8 cellular contexts compared by ENCODE assay signal in genomic region chrX:40083120-40083978, GRCh38. TPM values are rescaled to one million over a fixed set of nuclear protein-coding genes. Genes with fewer than 3 reads are reported as not detected.
DNase-seq lines count a peak whose midpoint lies in the region; ATAC-seq, FAIRE-seq and TF ChIP-seq lines count a peak whose summit lies in the region.

No MANE protein-coding gene starts in this region.

- no peak for TF ChIP-seq CTCF in CD8-positive, alpha-beta T cell (IDR thresholded peaks at IDR 0.05)
- TF ChIP-seq CTCF in epithelial cell of esophagus (IDR thresholded peaks at IDR 0.05; ENCODE audit: insufficient read depth, low read depth, low read length, missing control alignments) (no peak), nephron (IDR thresholded peaks at IDR 0.05; ENCODE audit: unreplicated experiment in 3 of 3) (no peak)

- intact Hi-C loops in CD8-positive, alpha-beta T cell (cut with DNase I, micrococcal nuclease), result no loop called here

- CTCF ChIA-PET in CD8-positive, alpha-beta T cell (lab: Charles Lee), result interaction anchor here (0.7 kb wide), 1 partner anchor 18 kb away, joined by 3 read pairs; no protein-coding TSS in a partner anchor

- peak overlapping the region; percentile 61 for H3K9ac ChIP-seq in NT2/D1 (ENCODE audit: insufficient read length, low read depth)

- H3K27ac Mint-ChIP-seq in CD8-positive, alpha-beta T cell, result no peak overlapping the region
- H3K27ac Mint-ChIP-seq in nephron, result no peak overlapping the region

- H3K4me3 ChIP-seq in CD8-positive, alpha-beta T cell (ENCODE audit: low read depth, low read length), result peak overlapping the region; percentile 37
- H3K4me3 ChIP-seq in NT2/D1 (ENCODE audit: insufficient read length, low read depth) (peak overlapping the region; percentile 32), epithelial cell of esophagus (ENCODE audit: low read length) (peak overlapping the region; percentile 30)

- peaks cover 53% of the 10 kb centered on the region for H3K4me1 ChIP-seq in CD8-positive, alpha-beta T cell (ENCODE audit: insufficient read depth, low read length)
- H3K4me1 ChIP-seq in NT2/D1 (ENCODE audit: insufficient read depth, insufficient read length), result peaks cover 27% of the 10 kb centered on the region

- H3K27ac ChIP-seq in CD8-positive, alpha-beta T cell (ENCODE audit: low read depth, low read length), result no peak overlapping the region

- ATAC-seq in CD8-positive, alpha-beta T cell, result peak; percentile 42

- H3K4me3 Mint-ChIP-seq in CD8-positive, alpha-beta T cell, result peak overlapping the region; percentile 75
- peak overlapping the region; percentile 70 to 82 (median 80) for H3K4me3 Mint-ChIP-seq in nephron

- no peaks in the 10 kb centered on the region for H3K27me3 ChIP-seq in CD8-positive, alpha-beta T cell (ENCODE audit: insufficient read depth, low read length)
- peaks cover 34% of the 10 kb centered on the region for H3K27me3 ChIP-seq in NT2/D1 (ENCODE audit: insufficient read depth, insufficient read length)

- H3K27me3 Mint-ChIP-seq in CD8-positive, alpha-beta T cell (ENCODE audit: low read depth), result no peaks in the 10 kb centered on the region
- no peaks in the 10 kb centered on the region for H3K27me3 Mint-ChIP-seq in nephron (ENCODE audit: low read depth)

- no peak for DNase-seq in CD8-positive, alpha-beta T cell
- no peak for DNase-seq in NT2/D1 (ENCODE audit: low read depth, low spot score)
- no peak for DNase-seq in epithelial cell of esophagus (ENCODE audit: low read depth)
- no peak for DNase-seq in NCI-H345 treated with DMSO at 0.1 percent for 48 hours (lab: John Stamatoyannopoulos, UW; ENCODE audit: unreplicated experiment)
- no peak for DNase-seq in cortex of kidney (lab: John Stamatoyannopoulos, UW)
- no peak for DNase-seq in kidney glomerular epithelial cell (lab: John Stamatoyannopoulos, UW)
- no peak for DNase-seq in RCC 7860 (ENCODE audit: low spot score)

- FAIRE-seq in RCC 7860 (lab: Jason Lieb, UNC), result no peak

- no peaks in the 10 kb centered on the region for H3K9me3 Mint-ChIP-seq in CD8-positive, alpha-beta T cell
- H3K9me3 Mint-ChIP-seq in nephron, result no peaks in the 10 kb centered on the region

- POLR2A ChIA-PET in CD8-positive, alpha-beta T cell (lab: Charles Lee), result no interaction called here

- H3K36me3 Mint-ChIP-seq in CD8-positive, alpha-beta T cell, result no peaks in the 10 kb centered on the region
- H3K36me3 Mint-ChIP-seq in nephron (ENCODE audit: low read depth), result no peaks in the 10 kb centered on the region

- no peaks in the 10 kb centered on the region for H3K9me3 ChIP-seq in CD8-positive, alpha-beta T cell (ENCODE audit: low read length)
- H3K9me3 ChIP-seq in NT2/D1 (ENCODE audit: insufficient read depth, low read length), result no peaks in the 10 kb centered on the region

- peaks cover 68% of the 10 kb centered on the region for H3K4me1 Mint-ChIP-seq in CD8-positive, alpha-beta T cell (ENCODE audit: low read depth)
- peaks cover 83% of the 10 kb centered on the region for H3K4me1 Mint-ChIP-seq in nephron

- H3K36me3 ChIP-seq in CD8-positive, alpha-beta T cell (ENCODE audit: insufficient read depth, low read length), result no peaks in the 10 kb centered on the region
- peaks cover 23% of the 10 kb centered on the region for H3K36me3 ChIP-seq in NT2/D1 (ENCODE audit: insufficient read depth, insufficient read length, low read length)

RNA-seq across cellular contexts. Expression of gene BCOR, which starts 14.4 kb away (rescaled TPM):
- 10 to 100 TPM; 35.5 to 38.5 TPM for total RNA-seq in CD8-positive, alpha-beta T cell
